ENCODE assay signal across 1 cellular context in genomic region chr3:132090921-132091320, GRCh38.
TF ChIP-seq lines count a peak whose summit lies in the region.

No MANE protein-coding gene starts in this region.

TF ChIP-seq in H1, 55 proteins besides CTCF, POLR2A, EP300 and RAD21:
- no peak for TF ChIP-seq ASH2L (IDR thresholded peaks at IDR 0.05; ENCODE audit: low read length)
- TF ChIP-seq SUZ12 (IDR thresholded peaks at IDR 0.05; ENCODE audit: low read length), result no peak
- no peak for TF ChIP-seq EZH2 (IDR thresholded peaks at IDR 0.05; ENCODE audit: low read depth, low read length, severe bottlenecking)
- TF ChIP-seq NRF1 (IDR thresholded peaks at IDR 0.05; ENCODE audit: low read depth, low read length), result no peak
- TF ChIP-seq BRCA1 (IDR thresholded peaks at IDR 0.05; ENCODE audit: low read depth, low read length), result no peak
- TF ChIP-seq YY1 (IDR thresholded peaks at IDR 0.05; ENCODE audit: low read depth, low read length), result no peak
- TF ChIP-seq TAF7 (optimal IDR thresholded peaks at IDR 0.05; ENCODE audit: borderline replicate concordance, low read depth, low read length), result no peak
- no peak for TF ChIP-seq KDM4A (IDR thresholded peaks at IDR 0.05; ENCODE audit: low read depth, low read length, severe bottlenecking)
- TF ChIP-seq SP4 (IDR thresholded peaks at IDR 0.05; ENCODE audit: low read length), result no peak
- no peak for TF ChIP-seq USF2 (IDR thresholded peaks at IDR 0.05; ENCODE audit: low read length)
- no peak for TF ChIP-seq TEAD4 (IDR thresholded peaks at IDR 0.05; ENCODE audit: low read depth, low read length)
- TF ChIP-seq POU5F1 (IDR thresholded peaks at IDR 0.05; ENCODE audit: low read depth, low read length), result no peak
- TF ChIP-seq FOSL1 (IDR thresholded peaks at IDR 0.05; ENCODE audit: insufficient read depth, low read depth, low read length), result no peak
- TF ChIP-seq RXRA (IDR thresholded peaks at IDR 0.05; ENCODE audit: insufficient read depth, low read depth, low read length), result no peak
- no peak for TF ChIP-seq RFX5 (IDR thresholded peaks at IDR 0.05; ENCODE audit: borderline replicate concordance, low read depth, low read length)
- no peak for TF ChIP-seq GTF2F1 (IDR thresholded peaks at IDR 0.05; ENCODE audit: borderline replicate concordance, low read depth, low read length)
- no peak for TF ChIP-seq SIN3A (conservative IDR thresholded peaks at IDR 0.05 in 1 of 2, IDR thresholded peaks at IDR 0.05 in 1 of 2; ENCODE audit: low read depth in 1 of 2, low read length in 2 of 2)
- no peak for TF ChIP-seq NANOG (IDR thresholded peaks at IDR 0.05; ENCODE audit: insufficient read depth, low read depth, low read length, poor library complexity, severe bottlenecking)
